14 cellular contexts compared by ENCODE assay signal in genomic region chr3:32147935-32148334, GRCh38. TPM values are rescaled to one million over a fixed set of nuclear protein-coding genes. Genes with fewer than 3 reads are reported as not detected.
DNase-seq lines count a peak whose midpoint lies in the region; ATAC-seq, FAIRE-seq and TF ChIP-seq lines count a peak whose summit lies in the region.
"Had no signal": no experiment of that assay in that cellular context is flagged by ENCODE, and none has a peak within 500 bp of the region (broad histone marks: within the 10 kb centered on the region; RNA-seq: fewer than 3 reads in every experiment).

No MANE protein-coding gene starts in this region.

- H3K27me3 ChIP-seq in MM.1S (replicated peaks; ENCODE audit: insufficient read depth, low read length) (no peaks in the 10 kb centered on the region), bronchial epithelial cell (ENCODE audit: control insufficient read depth, insufficient read depth, low read length) (no peaks in the 10 kb centered on the region)
- H3K27me3 ChIP-seq: esophagus muscularis mucosa had no signal

- H3K79me2 ChIP-seq in MM.1S (ENCODE audit: low read length) = no peaks in the 10 kb centered on the region

- no peak overlapping the region for H3K9ac ChIP-seq in MM.1S (ENCODE audit: low read length)

- H3K36me3 ChIP-seq in MM.1S (replicated peaks; ENCODE audit: insufficient read depth, low read length) = no peaks in the 10 kb centered on the region
- no peaks in the 10 kb centered on the region for H3K36me3 ChIP-seq in bronchial epithelial cell (ENCODE audit: control insufficient read depth, insufficient read depth, low read length)

- no peak overlapping the region for H3K4me2 ChIP-seq in MM.1S (ENCODE audit: low read depth, low read length)

- no peak overlapping the region for H3K27ac ChIP-seq in MM.1S (ENCODE audit: low read length)
- H3K27ac ChIP-seq: esophagus muscularis mucosa had no signal

- H3K9me3 ChIP-seq in MM.1S (replicated peaks; ENCODE audit: insufficient read depth, low read length) = no peaks in the 10 kb centered on the region
- H3K9me3 ChIP-seq: esophagus muscularis mucosa had no signal

- H3F3A ChIP-seq in MM.1S (ENCODE audit: insufficient read depth, low read length) = no peaks in the 10 kb centered on the region

- H3K4me1 ChIP-seq in MM.1S (ENCODE audit: low read length) = no peaks in the 10 kb centered on the region

- no peak overlapping the region for H3K4me3 Mint-ChIP-seq in nephron progenitor cell
- H3K4me3 Mint-ChIP-seq: activated B cell treated with CpG ODN at 0.5 μM for 24 hours; activated naive CD8-positive, alpha-beta T cell treated with anti-CD3 and anti-CD28 coated beads, Interleukin-2, amount 10 ng/mL, durations not matched to agents 7 days and 5 days; CD4-positive, CD25-positive, alpha-beta regulatory T cell had no signal

- no peaks in the 10 kb centered on the region for H3K36me3 Mint-ChIP-seq in nephron progenitor cell (ENCODE audit: low read depth)

- H3K4me1 Mint-ChIP-seq in nephron progenitor cell = peaks cover 39% of the 10 kb centered on the region

- peak; percentile 12; the same call in 1 of the 2 replicates for TF ChIP-seq CTCF in MM.1S (IDR thresholded peaks at IDR 0.05; ENCODE audit: low read length)
- TF ChIP-seq CTCF in bronchial epithelial cell (IDR thresholded peaks at IDR 0.05; ENCODE audit: insufficient read depth, low read length, severe bottlenecking) = peak; percentile 1
- no peak for TF ChIP-seq CTCF in nephron progenitor cell (IDR thresholded peaks at IDR 0.05)

- DNase-seq in EL (peak; percentile 6), MM.1S (no peak), bronchial epithelial cell (ENCODE audit: low read depth) (no peak), nephron progenitor cell (no peak), NCI-H524 treated with DMSO at 0.1 percent for 48 hours (lab: John Stamatoyannopoulos, UW) (no peak), DMS79 treated with DMSO at 0.1 percent for 48 hours (lab: John Stamatoyannopoulos, UW) (no peak), NCI-H82 treated with DMSO at 0.1 percent for 48 hours (lab: John Stamatoyannopoulos, UW; ENCODE audit: unreplicated experiment) (no peak)
- DNase-seq: activated B cell treated with CpG ODN at 0.5 μM for 24 hours; activated naive CD8-positive, alpha-beta T cell treated with anti-CD3 and anti-CD28 coated beads, Interleukin-2, amount 10 ng/mL, durations not matched to agents 7 days and 5 days; activated T-cell treated with anti-CD3 and anti-CD28 coated beads for 4 hours; CD4-positive, CD25-positive, alpha-beta regulatory T cell; NCI-H1436 had no signal

- H3K9me2 ChIP-seq in MM.1S (replicated peaks; ENCODE audit: insufficient read depth, low read length) = no peaks in the 10 kb centered on the region

- H3K27ac Mint-ChIP-seq in nephron progenitor cell = peak overlapping the region; percentile 75
- H3K27ac Mint-ChIP-seq: activated B cell treated with CpG ODN at 0.5 μM for 24 hours; activated naive CD8-positive, alpha-beta T cell treated with anti-CD3 and anti-CD28 coated beads, Interleukin-2, amount 10 ng/mL, durations not matched to agents 7 days and 5 days; CD4-positive, CD25-positive, alpha-beta regulatory T cell had no signal

- H3K9me3 Mint-ChIP-seq in nephron progenitor cell = no peaks in the 10 kb centered on the region
- H3K9me3 Mint-ChIP-seq: activated B cell treated with CpG ODN at 0.5 μM for 24 hours; activated naive CD8-positive, alpha-beta T cell treated with anti-CD3 and anti-CD28 coated beads, Interleukin-2, amount 10 ng/mL, durations not matched to agents 7 days and 5 days had no signal

- FAIRE-seq in bronchial epithelial cell (lab: Jason Lieb, UNC) = no peak

- no peak for ATAC-seq in HG03469 (IDR thresholded peaks at IDR 0.05; ENCODE audit: unreplicated experiment)

- no peaks in the 10 kb centered on the region for H3K27me3 Mint-ChIP-seq in nephron progenitor cell (ENCODE audit: low read depth, poor library complexity)
- H3K27me3 Mint-ChIP-seq: activated B cell treated with CpG ODN at 0.5 μM for 24 hours; activated naive CD8-positive, alpha-beta T cell treated with anti-CD3 and anti-CD28 coated beads, Interleukin-2, amount 10 ng/mL, durations not matched to agents 7 days and 5 days; CD4-positive, CD25-positive, alpha-beta regulatory T cell had no signal

- H2AFZ ChIP-seq in MM.1S (ENCODE audit: low read length) = no peak overlapping the region

- H3K4me3 ChIP-seq in MM.1S (ENCODE audit: low read length) (no peak overlapping the region), bronchial epithelial cell (ENCODE audit: low read depth, low read length) (no peak overlapping the region)
- H3K4me3 ChIP-seq: esophagus muscularis mucosa had no signal

- no peaks in the 10 kb centered on the region for H4K20me1 ChIP-seq in MM.1S (ENCODE audit: insufficient read depth, low read length)

RNA-seq across cellular contexts. Expression of gene GPD1L, which starts 41.5 kb away (rescaled TPM):
- total RNA-seq in bronchial epithelial cell = 21.3 and 28.9 TPM in 2 replicates
